15 cellular contexts compared by ENCODE assay signal in the genomic region with DNA sequence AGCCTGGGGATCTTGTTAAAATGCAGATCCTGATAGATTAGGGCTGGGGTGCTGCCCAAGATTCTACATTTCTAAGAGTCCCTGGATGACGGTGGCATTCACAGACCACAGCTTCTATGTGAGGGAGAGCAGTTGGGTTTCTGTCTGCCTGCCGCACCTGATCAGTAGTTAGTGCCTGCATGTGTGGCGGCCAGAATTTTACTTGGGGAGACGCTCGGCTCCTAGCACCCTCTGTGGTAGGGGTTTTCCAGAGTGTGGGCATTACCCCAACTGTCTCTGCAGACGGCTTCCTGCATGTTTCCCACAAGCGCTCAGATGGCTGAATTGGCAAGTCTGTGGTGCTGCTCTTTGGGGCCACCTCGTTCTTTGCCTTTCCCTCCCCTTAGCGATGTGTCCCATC. TPM values are rescaled to one million over a fixed set of nuclear protein-coding genes. Genes with fewer than 3 reads are reported as not detected.
DNase-seq lines count a peak whose midpoint lies in the region; ATAC-seq, FAIRE-seq and TF ChIP-seq lines count a peak whose summit lies in the region.
"Had no signal": no experiment of that assay in that cellular context is flagged by ENCODE, and none has a peak within 500 bp of the region (broad histone marks: within the 10 kb centered on the region; RNA-seq: fewer than 3 reads in every experiment).

No MANE protein-coding gene starts in this region.

- peaks cover 52% of the 10 kb centered on the region for H3K36me3 Mint-ChIP-seq in activated CD4-positive, alpha-beta T cell treated with anti-CD3 and anti-CD28 coated beads for 36 hours (ENCODE audit: low read depth)
- H3K36me3 Mint-ChIP-seq in stimulated activated naive B cell treated with anti-CD40 and anti-IgM and Interleukin-4, amounts not matched to agents 10 μg/mL and 1 μg/mL and 100 μg/mL, for 72 hours = peaks cover 28 to 61% of the 10 kb centered on the region in 2 donors

- FAIRE-seq in GM12891 (lab: Jason Lieb, UNC) = no peak

- H3K27me3 ChIP-seq in effector memory CD4-positive, alpha-beta T cell (replicated peaks; ENCODE audit: control insufficient read depth, insufficient read depth, low read length, poor library complexity, severe bottlenecking) = no peaks in the 10 kb centered on the region
- H3K27me3 ChIP-seq: esophagus muscularis mucosa, testis had no signal

- H3K27me3 Mint-ChIP-seq in activated CD4-positive, alpha-beta T cell treated with anti-CD3 and anti-CD28 coated beads for 36 hours = no peaks in the 10 kb centered on the region
- no peaks in the 10 kb centered on the region for H3K27me3 Mint-ChIP-seq in stimulated activated naive B cell treated with anti-CD40 and anti-IgM and Interleukin-4, amounts not matched to agents 10 μg/mL and 1 μg/mL and 100 μg/mL, for 72 hours

- POLR2A ChIA-PET in activated CD4-positive, alpha-beta T cell treated with anti-CD3 and anti-CD28 coated beads for 36 hours (lab: Charles Lee) = no interaction called here

- peak; percentile 62 for ATAC-seq in activated CD4-positive, alpha-beta T cell treated with anti-CD3 and anti-CD28 coated beads for 36 hours
- ATAC-seq in stimulated activated naive B cell treated with anti-CD40 and anti-IgM and Interleukin-4, amounts not matched to agents 10 μg/mL and 1 μg/mL and 100 μg/mL, for 72 hours (replicated peaks) = peak; percentile 45 to 57

- peaks cover 56% of the 10 kb centered on the region for H3K36me3 ChIP-seq in effector memory CD4-positive, alpha-beta T cell (ENCODE audit: control insufficient read depth, insufficient read depth, low read length)

- intact Hi-C loops in activated CD4-positive, alpha-beta T cell treated with anti-CD3 and anti-CD28 coated beads for 36 hours (cut with DNase I, micrococcal nuclease) = no loop called here

- no peaks in the 10 kb centered on the region for H3K9me3 Mint-ChIP-seq in activated CD4-positive, alpha-beta T cell treated with anti-CD3 and anti-CD28 coated beads for 36 hours (ENCODE audit: low read depth)
- H3K9me3 Mint-ChIP-seq in stimulated activated naive B cell treated with anti-CD40 and anti-IgM and Interleukin-4, amounts not matched to agents 10 μg/mL and 1 μg/mL and 100 μg/mL, for 72 hours = no peaks in the 10 kb centered on the region

- peak overlapping the region; percentile 29 for H3K27ac Mint-ChIP-seq in activated CD4-positive, alpha-beta T cell treated with anti-CD3 and anti-CD28 coated beads for 36 hours
- H3K27ac Mint-ChIP-seq in stimulated activated naive B cell treated with anti-CD40 and anti-IgM and Interleukin-4, amounts not matched to agents 10 μg/mL and 1 μg/mL and 100 μg/mL, for 72 hours = peak overlapping the region; percentile 25

- peak overlapping the region; percentile 41 for H3K27ac ChIP-seq in effector memory CD4-positive, alpha-beta T cell (ENCODE audit: insufficient read depth, low read length, poor library complexity, severe bottlenecking)
- H3K27ac ChIP-seq: esophagus muscularis mucosa, testis had no signal

- DNase-seq in activated CD4-positive, alpha-beta T cell treated with anti-CD3 and anti-CD28 coated beads for 36 hours = peak; percentile 60
- no peak for DNase-seq in activated CD4-positive, alpha-beta T cell treated with anti-CD3 and anti-CD28 coated beads for 1 hour
- DNase-seq in activated T-cell treated with anti-CD3 and anti-CD28 coated beads, Interleukin-2, amount 50 U/mL, for 1 hour = peak; percentile 37
- DNase-seq in effector memory CD4-positive, alpha-beta T cell = peak; percentile 40 to 48 (median 47)
- DNase-seq in stimulated activated naive B cell treated with anti-CD40 and anti-IgM and Interleukin-4, amounts not matched to agents 10 μg/mL and 1 μg/mL and 100 μg/mL, for 72 hours = no peak
- DNase-seq in NCI-H2081 treated with DMSO at 0.1 percent for 48 hours (lab: John Stamatoyannopoulos, UW) (no peak), GM12891 (ENCODE audit: insufficient read length, low spot score) (no peak), midbrain (lab: John Stamatoyannopoulos, UW) (no peak)
- DNase-seq: H7, NCI-H146, testis had no signal

- CTCF ChIA-PET in activated CD4-positive, alpha-beta T cell treated with anti-CD3 and anti-CD28 coated beads for 36 hours (lab: Charles Lee) = interaction anchor here (0.7 to 5.3 kb wide), 3 partner anchors 9 to 313 kb away, joined by 3 to 31 read pairs (median 4); no protein-coding TSS in a partner anchor

- H3K4me1 ChIP-seq in effector memory CD4-positive, alpha-beta T cell (ENCODE audit: control insufficient read depth, insufficient read depth, low read length, poor library complexity, severe bottlenecking) = peaks cover 19% of the 10 kb centered on the region
- H3K4me1 ChIP-seq: prostate gland, testis had no signal

- H3K4me3 Mint-ChIP-seq in activated CD4-positive, alpha-beta T cell treated with anti-CD3 and anti-CD28 coated beads for 36 hours = no peak overlapping the region
- no peak overlapping the region for H3K4me3 Mint-ChIP-seq in stimulated activated naive B cell treated with anti-CD40 and anti-IgM and Interleukin-4, amounts not matched to agents 10 μg/mL and 1 μg/mL and 100 μg/mL, for 72 hours

- H3K4me3 ChIP-seq in effector memory CD4-positive, alpha-beta T cell (ENCODE audit: insufficient read depth, low read depth, low read length, poor library complexity, severe bottlenecking) = no peak overlapping the region
- H3K4me3 ChIP-seq: esophagus muscularis mucosa, lung, prostate gland, testis had no signal

- no peak; the same call in 1 of the 2 replicates for TF ChIP-seq POLR2A in GM12891 (IDR thresholded peaks at IDR 0.05; ENCODE audit: low read depth, low read length)

- peaks cover 63% of the 10 kb centered on the region for H3K4me1 Mint-ChIP-seq in activated CD4-positive, alpha-beta T cell treated with anti-CD3 and anti-CD28 coated beads for 36 hours
- H3K4me1 Mint-ChIP-seq in stimulated activated naive B cell treated with anti-CD40 and anti-IgM and Interleukin-4, amounts not matched to agents 10 μg/mL and 1 μg/mL and 100 μg/mL, for 72 hours = peaks cover 13 to 25% of the 10 kb centered on the region in 2 donors

- H3K9me3 ChIP-seq in effector memory CD4-positive, alpha-beta T cell (ENCODE audit: control insufficient read depth, low read length) = no peaks in the 10 kb centered on the region
- H3K9me3 ChIP-seq: esophagus muscularis mucosa, prostate gland, testis had no signal

TF ChIP-seq in GM12891, 5 proteins besides CTCF, POLR2A, EP300 and RAD21:
- no peak for TF ChIP-seq SPI1 (IDR thresholded peaks at IDR 0.05; ENCODE audit: low read depth, low read length)
- TF ChIP-seq TAF1 (IDR thresholded peaks at IDR 0.05; ENCODE audit: low read depth, low read length) = no peak
- TF ChIP-seq PAX5 (IDR thresholded peaks at IDR 0.05; ENCODE audit: insufficient read depth, low read length, severe bottlenecking) = no peak
- no peak for TF ChIP-seq POU2F2 (IDR thresholded peaks at IDR 0.05; ENCODE audit: low read depth, low read length)
- no peak for TF ChIP-seq POLR2AphosphoS5 (IDR thresholded peaks at IDR 0.05; ENCODE audit: low read depth, low read length)

RNA-seq across cellular contexts. Expression of a gene that starts 8.3 kb away (rescaled TPM):
- total RNA-seq in activated CD4-positive, alpha-beta T cell treated with anti-CD3 and anti-CD28 coated beads for 36 hours = under 1 TPM; 0.19 to 0.30 TPM
- 2.4 TPM for polyA plus RNA-seq in GM12891 (2012; ENCODE audit: low read depth, missing spikeins)
- total RNA-seq: H7, SK-MEL-5 had no signal

RNA-seq across cellular contexts. Expression of a gene that starts 36.2 kb away (rescaled TPM):
- total RNA-seq in activated CD4-positive, alpha-beta T cell treated with anti-CD3 and anti-CD28 coated beads for 36 hours = 10 to 100 TPM; 40.0 to 40.2 TPM
- 21.8 TPM for polyA plus RNA-seq in GM12891 (2012; ENCODE audit: low read depth, missing spikeins)

RNA-seq across cellular contexts. Expression of a gene that starts 36.4 kb away (rescaled TPM):
- total RNA-seq in activated CD4-positive, alpha-beta T cell treated with anti-CD3 and anti-CD28 coated beads for 36 hours = 10 to 100 TPM; 89.9 to 92.0 TPM
- polyA plus RNA-seq in GM12891 (2012; ENCODE audit: low read depth, missing spikeins) = 82.7 TPM

Comparison
In these comparisons a context has a peak if more than half of its experiments do, and no peak if none do; other contexts are left out.
1. DNase-seq: peak in activated CD4-positive, alpha-beta T cell treated with anti-CD3 and anti-CD28 coated beads for 36 hours (single experiment), activated T-cell treated with anti-CD3 and anti-CD28 coated beads, Interleukin-2, amount 50 U/mL, for 1 hour (single experiment) and effector memory CD4-positive, alpha-beta T cell (3 of 3); none in activated CD4-positive, alpha-beta T cell treated with anti-CD3 and anti-CD28 coated beads for 1 hour (single experiment), stimulated activated naive B cell treated with anti-CD40 and anti-IgM and Interleukin-4, amounts not matched to agents 10 μg/mL and 1 μg/mL and 100 μg/mL, for 72 hours (single experiment), NCI-H2081 treated with DMSO at 0.1 percent for 48 hours (single experiment), GM12891 (single experiment) and midbrain (single experiment).